Comparison of ENCODE assay signal across 17 cellular contexts in the genomic region with DNA sequence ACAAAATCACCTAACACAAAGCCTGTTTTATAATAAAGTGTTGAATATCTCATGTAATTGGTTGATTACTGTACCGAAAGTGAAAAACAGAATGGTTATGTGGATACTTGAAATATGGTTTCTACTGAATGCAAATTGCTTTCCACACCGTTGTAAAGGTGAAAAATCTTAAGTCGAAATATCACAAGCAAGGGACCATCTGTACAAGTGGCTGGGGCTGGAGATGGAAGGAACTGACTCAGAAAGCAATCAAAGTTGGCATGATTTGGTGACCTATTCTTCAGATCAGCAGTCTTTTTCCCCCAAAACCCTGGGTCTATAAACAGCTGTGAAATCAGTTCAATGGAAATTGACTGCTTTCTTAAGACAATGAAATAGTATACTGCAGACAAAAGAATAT. TPM values are rescaled to one million over a fixed set of nuclear protein-coding genes. Genes with fewer than 3 reads are reported as not detected.
DNase-seq lines count a peak whose midpoint lies in the region; ATAC-seq and TF ChIP-seq lines count a peak whose summit lies in the region.
"Had no signal": no experiment of that assay in that cellular context is flagged by ENCODE, and none has a peak within 500 bp of the region (broad histone marks: within the 10 kb centered on the region; RNA-seq: fewer than 3 reads in every experiment).

No MANE protein-coding gene starts in this region.

- peaks cover 9% of the 10 kb centered on the region for H3K36me3 Mint-ChIP-seq in CD4-positive, CD25-positive, alpha-beta regulatory T cell
- peaks cover 36% of the 10 kb centered on the region for H3K36me3 Mint-ChIP-seq in activated T-helper 1 cell treated with anti-CD3 and anti-CD28 coated beads, Interleukin-12 subunit alpha, Interleukin-12 subunit beta, Interleukin-2, Interleukin-4 antibody, amounts not matched to agents 30 ng/mL and 10 ng/mL and 1 ng/mL, durations not matched to agents 14 hours and 24 hours and 36 hours (ENCODE audit: low read depth)
- peaks cover 10% of the 10 kb centered on the region for H3K36me3 Mint-ChIP-seq in mesothelial cell of epicardium

- H3K4me3 ChIP-seq in CD4-positive, CD25-positive, alpha-beta regulatory T cell (ENCODE audit: low read depth, low read length), result peak overlapping the region; percentile 46
- H3K4me3 ChIP-seq in GM12865 (ENCODE audit: low read depth, low read length) (peak overlapping the region; percentile 75; the same call in 1 of the 2 replicates), tibial artery (no peak overlapping the region)
- H3K4me3 ChIP-seq: HAP-1, stomach had no signal

- DNase-seq in CD4-positive, CD25-positive, alpha-beta regulatory T cell, result no peak
- DNase-seq in GM12865 (ENCODE audit: low read depth) (peak; percentile 70), mesothelial cell of epicardium (ENCODE audit: low spot score in 2 of 2, unreplicated experiment in 2 of 2) (no peak), left cardiac atrium (no peak), tibial artery (no peak), inferior parietal cortex (ENCODE audit: extremely low spot score) (no peak)
- DNase-seq in activated T-helper 1 cell treated with anti-CD3 and anti-CD28 coated beads, Interleukin-12 subunit alpha, Interleukin-12 subunit beta, Interleukin-2, Interleukin-4 antibody, amounts not matched to agents 30 ng/mL and 10 ng/mL and 1 ng/mL, durations not matched to agents 14 hours and 24 hours and 36 hours (ENCODE audit: low spot score), result no peak
- DNase-seq: activated CD8-positive, alpha-beta memory T cell treated with anti-CD3 and anti-CD28 coated beads for 24 hours; cerebellar nuclear complex; mesendoderm; NCI-H2081 treated with DMSO at 0.1 percent for 48 hours; RPMI8226; stomach; T-helper 9 cell had no signal

- H3K36me3 ChIP-seq in CD4-positive, CD25-positive, alpha-beta regulatory T cell (ENCODE audit: control insufficient read depth, insufficient read depth, low read length), result peaks cover 8% of the 10 kb centered on the region
- peaks cover 0 to 10% (median under 1%) of the 10 kb centered on the region in 3 donors for H3K36me3 ChIP-seq in tibial artery

- H3K27ac Mint-ChIP-seq in CD4-positive, CD25-positive, alpha-beta regulatory T cell, result peak overlapping the region in 2 of 3 donors; percentile 85 to 88
- H3K27ac Mint-ChIP-seq in activated T-helper 1 cell treated with anti-CD3 and anti-CD28 coated beads, Interleukin-12 subunit alpha, Interleukin-12 subunit beta, Interleukin-2, Interleukin-4 antibody, amounts not matched to agents 30 ng/mL and 10 ng/mL and 1 ng/mL, durations not matched to agents 14 hours and 24 hours and 36 hours, result no peak overlapping the region
- peak overlapping the region; percentile 86 for H3K27ac Mint-ChIP-seq in mesothelial cell of epicardium

- no peaks in the 10 kb centered on the region for H3K9me3 Mint-ChIP-seq in CD4-positive, CD25-positive, alpha-beta regulatory T cell
- H3K9me3 Mint-ChIP-seq in activated T-helper 1 cell treated with anti-CD3 and anti-CD28 coated beads, Interleukin-12 subunit alpha, Interleukin-12 subunit beta, Interleukin-2, Interleukin-4 antibody, amounts not matched to agents 30 ng/mL and 10 ng/mL and 1 ng/mL, durations not matched to agents 14 hours and 24 hours and 36 hours, result no peaks in the 10 kb centered on the region
- H3K9me3 Mint-ChIP-seq in mesothelial cell of epicardium, result no peaks in the 10 kb centered on the region

- peak overlapping the region; percentile 26 for H3K27ac ChIP-seq in CD4-positive, CD25-positive, alpha-beta regulatory T cell (ENCODE audit: insufficient read depth, low read length, poor library complexity, severe bottlenecking)
- H3K27ac ChIP-seq in tibial artery, result no peak overlapping the region
- H3K27ac ChIP-seq: parathyroid adenoma had no signal

- no peaks in the 10 kb centered on the region for H3K27me3 ChIP-seq in CD4-positive, CD25-positive, alpha-beta regulatory T cell (ENCODE audit: control insufficient read depth, insufficient read depth, low read length)
- H3K27me3 ChIP-seq in tibial artery, result no peaks in the 10 kb centered on the region
- H3K27me3 ChIP-seq: stomach had no signal

- no peaks in the 10 kb centered on the region for H3K27me3 Mint-ChIP-seq in CD4-positive, CD25-positive, alpha-beta regulatory T cell
- H3K27me3 Mint-ChIP-seq in activated T-helper 1 cell treated with anti-CD3 and anti-CD28 coated beads, Interleukin-12 subunit alpha, Interleukin-12 subunit beta, Interleukin-2, Interleukin-4 antibody, amounts not matched to agents 30 ng/mL and 10 ng/mL and 1 ng/mL, durations not matched to agents 14 hours and 24 hours and 36 hours (ENCODE audit: insufficient read depth), result no peaks in the 10 kb centered on the region
- no peaks in the 10 kb centered on the region for H3K27me3 Mint-ChIP-seq in mesothelial cell of epicardium (ENCODE audit: low read depth)

- H3K4me3 Mint-ChIP-seq in CD4-positive, CD25-positive, alpha-beta regulatory T cell, result peak overlapping the region; percentile 33 to 54 (median 51)
- H3K4me3 Mint-ChIP-seq in activated T-helper 1 cell treated with anti-CD3 and anti-CD28 coated beads, Interleukin-12 subunit alpha, Interleukin-12 subunit beta, Interleukin-2, Interleukin-4 antibody, amounts not matched to agents 30 ng/mL and 10 ng/mL and 1 ng/mL, durations not matched to agents 14 hours and 24 hours and 36 hours, result peak overlapping the region; percentile 32
- H3K4me3 Mint-ChIP-seq in mesothelial cell of epicardium, result peak overlapping the region; percentile 30

- H3K9me3 ChIP-seq in CD4-positive, CD25-positive, alpha-beta regulatory T cell (ENCODE audit: control insufficient read depth in 2 of 2, low read length in 2 of 2), result no peaks in the 10 kb centered on the region
- H3K9me3 ChIP-seq in tibial artery, result no peaks in the 10 kb centered on the region
- H3K9me3 ChIP-seq: HAP-1, stomach had no signal

- H3K4me1 ChIP-seq in CD4-positive, CD25-positive, alpha-beta regulatory T cell (ENCODE audit: control insufficient read depth, insufficient read depth, low read length, poor library complexity, severe bottlenecking), result peaks cover 43% of the 10 kb centered on the region
- peaks cover 0 to 23% (median 17%) of the 10 kb centered on the region in 4 donors for H3K4me1 ChIP-seq in tibial artery

- TF ChIP-seq CTCF in GM12865 (IDR thresholded peaks at IDR 0.05; ENCODE audit: insufficient read depth, low read depth, low read length, missing control alignments), result no peak
- TF ChIP-seq CTCF in mesothelial cell of epicardium (IDR thresholded peaks at IDR 0.05; ENCODE audit: unreplicated experiment), result no peak
- TF ChIP-seq CTCF in tibial artery (IDR thresholded peaks at IDR 0.05), result no peak

- intact Hi-C loops in activated T-helper 1 cell treated with anti-CD3 and anti-CD28 coated beads, Interleukin-12 subunit alpha, Interleukin-12 subunit beta, Interleukin-2, Interleukin-4 antibody, amounts not matched to agents 30 ng/mL and 10 ng/mL and 1 ng/mL, durations not matched to agents 14 hours and 24 hours and 36 hours (cut with micrococcal nuclease), result no loop called here
- intact Hi-C loops in left cardiac atrium (cut with DNase I), result no loop called here
- intact Hi-C loops in tibial artery (cut with DNase I; ENCODE audit: low total_unique reads), result no loop called here

- ATAC-seq in CD4-positive, CD25-positive, alpha-beta regulatory T cell (ENCODE audit: low read depth in 2 of 2), result no peak
- no peak for ATAC-seq in left cardiac atrium

- H3K4me1 Mint-ChIP-seq in CD4-positive, CD25-positive, alpha-beta regulatory T cell, result peaks cover 34 to 51% (median 35%) of the 10 kb centered on the region in 4 donors
- H3K4me1 Mint-ChIP-seq in activated T-helper 1 cell treated with anti-CD3 and anti-CD28 coated beads, Interleukin-12 subunit alpha, Interleukin-12 subunit beta, Interleukin-2, Interleukin-4 antibody, amounts not matched to agents 30 ng/mL and 10 ng/mL and 1 ng/mL, durations not matched to agents 14 hours and 24 hours and 36 hours (ENCODE audit: low read depth), result peaks cover 60% of the 10 kb centered on the region
- H3K4me1 Mint-ChIP-seq in mesothelial cell of epicardium, result peaks cover 38% of the 10 kb centered on the region

RNA-seq across cellular contexts. Expression of a gene that starts 3.6 kb away (rescaled TPM):
- total RNA-seq in CD4-positive, CD25-positive, alpha-beta regulatory T cell, result 38.9 TPM
- polyA plus RNA-seq in CD4-positive, CD25-positive, alpha-beta regulatory T cell, result 10 to 100 TPM; 18.2 to 21.5 (median 19.6) TPM
- total RNA-seq in activated T-helper 1 cell treated with anti-CD3 and anti-CD28 coated beads, Interleukin-12 subunit alpha, Interleukin-12 subunit beta, Interleukin-2, Interleukin-4 antibody, amounts not matched to agents 30 ng/mL and 10 ng/mL and 1 ng/mL, durations not matched to agents 14 hours and 24 hours and 36 hours, result 99.8 and 106 TPM in 2 replicates
- total RNA-seq in mesothelial cell of epicardium (209 to 219 TPM (median 217 TPM) in 3 replicates), left cardiac atrium (10 to 100 TPM; 50.8 to 55.7 TPM)

RNA-seq across cellular contexts. Expression of a gene that starts 4.2 kb away (rescaled TPM):
- 1,288 TPM for total RNA-seq in CD4-positive, CD25-positive, alpha-beta regulatory T cell
- 100 to 1,000 TPM; 750 to 913 (median 830) TPM for polyA plus RNA-seq in CD4-positive, CD25-positive, alpha-beta regulatory T cell
- total RNA-seq in activated T-helper 1 cell treated with anti-CD3 and anti-CD28 coated beads, Interleukin-12 subunit alpha, Interleukin-12 subunit beta, Interleukin-2, Interleukin-4 antibody, amounts not matched to agents 30 ng/mL and 10 ng/mL and 1 ng/mL, durations not matched to agents 14 hours and 24 hours and 36 hours, result 1,740 and 1,765 TPM in 2 replicates
- 2,201 to 2,231 TPM (median 2,205 TPM) in 3 replicates for total RNA-seq in mesothelial cell of epicardium
- 100 to 1,000 TPM; 431 to 588 TPM for total RNA-seq in left cardiac atrium

RNA-seq across cellular contexts. Expression of a gene that starts 24.4 kb away (rescaled TPM):
- total RNA-seq in CD4-positive, CD25-positive, alpha-beta regulatory T cell, result 2.8 TPM
- under 1 TPM in 1 of 4 donors, not detected in 3; 0.18 TPM for polyA plus RNA-seq in CD4-positive, CD25-positive, alpha-beta regulatory T cell
- total RNA-seq in activated T-helper 1 cell treated with anti-CD3 and anti-CD28 coated beads, Interleukin-12 subunit alpha, Interleukin-12 subunit beta, Interleukin-2, Interleukin-4 antibody, amounts not matched to agents 30 ng/mL and 10 ng/mL and 1 ng/mL, durations not matched to agents 14 hours and 24 hours and 36 hours, result not detected in 2 replicates
- total RNA-seq in mesothelial cell of epicardium (0.45 to 0.75 TPM (median 0.47 TPM) in 3 replicates), left cardiac atrium (1 to 10 TPM; 1.0 to 1.6 TPM)
- total RNA-seq: epithelial cell of proximal tubule had no signal

RNA-seq across cellular contexts. Expression of a gene that starts 48.6 kb away (rescaled TPM):
- 65.3 TPM for total RNA-seq in CD4-positive, CD25-positive, alpha-beta regulatory T cell
- polyA plus RNA-seq in CD4-positive, CD25-positive, alpha-beta regulatory T cell, result 100 to 1,000 TPM; 151 to 213 (median 168) TPM
- total RNA-seq in activated T-helper 1 cell treated with anti-CD3 and anti-CD28 coated beads, Interleukin-12 subunit alpha, Interleukin-12 subunit beta, Interleukin-2, Interleukin-4 antibody, amounts not matched to agents 30 ng/mL and 10 ng/mL and 1 ng/mL, durations not matched to agents 14 hours and 24 hours and 36 hours, result 115 and 123 TPM in 2 replicates
- total RNA-seq in mesothelial cell of epicardium, result 137 to 145 TPM (median 143 TPM) in 3 replicates
- total RNA-seq in left cardiac atrium, result 100 to 1,000 TPM; 118 to 131 TPM

Comparison
In these comparisons a context has a peak if more than half of its experiments do, and no peak if none do; other contexts are left out.
1. H3K4me3 ChIP-seq: peak in CD4-positive, CD25-positive, alpha-beta regulatory T cell (single experiment) and GM12865 (single experiment); none in tibial artery (0 of 2).
2. Peak in every context shown above with its lines, with median percentiles within 50 percentile points of each other: H3K4me3 Mint-ChIP-seq.